8 cellular contexts compared by ENCODE assay signal in genomic region chr6:107132330-107132954, GRCh38. TPM values are rescaled to one million over a fixed set of nuclear protein-coding genes. Genes with fewer than 3 reads are reported as not detected.
DNase-seq lines count a peak whose midpoint lies in the region; ATAC-seq, FAIRE-seq and TF ChIP-seq lines count a peak whose summit lies in the region.

No MANE protein-coding gene starts in this region.

- H2BK5ac ChIP-seq in IMR-90 (ENCODE audit: low read depth, low read length, poor library complexity, severe bottlenecking) = no peak overlapping the region

- H3K27me3 ChIP-seq in IMR-90 (ENCODE audit: control insufficient read depth, insufficient read depth, low read length) = no peaks in the 10 kb centered on the region
- no peaks in the 10 kb centered on the region for H3K27me3 ChIP-seq in keratinocyte (ENCODE audit: control insufficient read depth, extremely low read depth, insufficient read depth, low read length)

- H3K4me1 ChIP-seq in IMR-90 (ENCODE audit: control insufficient read depth, insufficient read depth, low read length) = no peaks in the 10 kb centered on the region
- no peaks in the 10 kb centered on the region for H3K4me1 ChIP-seq in keratinocyte (ENCODE audit: control insufficient read depth, extremely low read depth, insufficient read depth, low read length)

- intact Hi-C loops in IMR-90 (cut with micrococcal nuclease) = loop anchor here (2.0 to 10.0 kb wide), 6 partner anchors 192 to 715 kb away; partner anchors contain the start of genes PDSS2 and SOBP

- H3K4me3 ChIP-seq in IMR-90 (ENCODE audit: insufficient read depth, low read depth, low read length) = no peak overlapping the region
- H3K4me3 ChIP-seq in keratinocyte (ENCODE audit: control insufficient read depth in 2 of 3, extremely low read depth in 1 of 3, insufficient read depth in 2 of 3, low read depth in 1 of 3, low read length in 3 of 3) = no peak overlapping the region

- peak; percentile 59 for TF ChIP-seq RAD21 in IMR-90 (IDR thresholded peaks at IDR 0.05; ENCODE audit: low read length)

- H3K79me2 ChIP-seq in keratinocyte (ENCODE audit: control insufficient read depth, insufficient read depth, low read length) = no peaks in the 10 kb centered on the region

- H2AK9ac ChIP-seq in IMR-90 (replicated peaks; ENCODE audit: low read depth, low read length, poor library complexity) = no peak overlapping the region

- H2AFZ ChIP-seq in IMR-90 (replicated peaks; ENCODE audit: low read length, poor library complexity) = no peak overlapping the region
- H2AFZ ChIP-seq in keratinocyte (ENCODE audit: control insufficient read depth, low read length) = no peak overlapping the region

- in situ Hi-C loops in IMR-90 (cut with MboI; ENCODE audit: low sequenced_read_pairs) = no loop called here

- dilution Hi-C loops in IMR-90 (cut with HindIII; ENCODE audit: low sequenced_read_pairs, unreplicated experiment) (no loop called here), keratinocyte (cut with MboI; ENCODE audit: extremely low pct_ligation_motif_present, low sequenced_read_pairs) (no loop called here)

- H3K18ac ChIP-seq in IMR-90 (ENCODE audit: low read depth, low read length) = no peak overlapping the region

- TF ChIP-seq CTCF in IMR-90 (conservative IDR thresholded peaks at IDR 0.05; ENCODE audit: low read depth, low read length) (peak; percentile 61), keratinocyte (optimal IDR thresholded peaks at IDR 0.05 in 1 of 3, IDR thresholded peaks at IDR 0.05 in 1 of 3, conservative IDR thresholded peaks at IDR 0.05 in 1 of 3; ENCODE audit: extremely low read depth in 1 of 3, insufficient read depth in 2 of 3, low read length in 3 of 3) (peak; percentile 17 to 39 (median 18))

- H2BK15ac ChIP-seq in IMR-90 (ENCODE audit: low read depth, low read length) = no peak overlapping the region

- H3K4me2 ChIP-seq in IMR-90 (ENCODE audit: low read depth, low read length) (no peak overlapping the region), keratinocyte (ENCODE audit: control insufficient read depth, extremely low read depth, insufficient read depth, low read depth, low read length) (no peak overlapping the region)

- no peaks in the 10 kb centered on the region for H3K9me1 ChIP-seq in IMR-90 (ENCODE audit: insufficient read depth, low read length)
- H3K9me1 ChIP-seq in keratinocyte (ENCODE audit: control insufficient read depth, extremely low read depth, insufficient read depth, low read length) = no peaks in the 10 kb centered on the region

- no peak for TF ChIP-seq POLR2A in IMR-90 (IDR thresholded peaks at IDR 0.05; ENCODE audit: low read depth, low read length)

- H3K9ac ChIP-seq in IMR-90 (ENCODE audit: low read depth, low read length) = no peak overlapping the region
- no peak overlapping the region for H3K9ac ChIP-seq in keratinocyte (ENCODE audit: control insufficient read depth, extremely low read depth, insufficient read depth, low read length)

- CTCF ChIA-PET in IMR-90 (lab: Yijun Ruan, JAX) = interaction anchor here (0.7 kb wide), 1 partner anchor 23 kb away, joined by 3 read pairs; no protein-coding TSS in a partner anchor

- no peak overlapping the region for H3K56ac ChIP-seq in IMR-90 (ENCODE audit: extremely low read depth, insufficient read depth, low read length)

- FAIRE-seq in keratinocyte (lab: Jason Lieb, UNC) = no peak

- H4K91ac ChIP-seq in IMR-90 (ENCODE audit: insufficient read depth, low read depth, low read length) = no peak overlapping the region

- H4K20me1 ChIP-seq in IMR-90 (ENCODE audit: insufficient read depth, low read length) (no peaks in the 10 kb centered on the region), keratinocyte (ENCODE audit: control insufficient read depth, extremely low read depth, insufficient read depth, low read length) (no peaks in the 10 kb centered on the region)

- 80% methylated on average over 1 of the region's 8 CpGs; no CpG with 5 or more reads in 1 of the 2 experiments for WGBS in IMR-90 (ENCODE audit: extremely low coverage in 2 of 2, insufficient read length in 1 of 2), 2 experiments

- H3K36me3 ChIP-seq in IMR-90 (ENCODE audit: control insufficient read depth, insufficient read depth, low read length) = no peaks in the 10 kb centered on the region
- H3K36me3 ChIP-seq in keratinocyte (ENCODE audit: control insufficient read depth in 2 of 2, extremely low read depth in 1 of 2, insufficient read depth in 2 of 2, low read length in 2 of 2) = no peaks in the 10 kb centered on the region

- no peak overlapping the region for H3K23ac ChIP-seq in IMR-90 (ENCODE audit: low read depth, low read length)

- no peaks in the 10 kb centered on the region for H3K9me3 ChIP-seq in IMR-90 (ENCODE audit: control insufficient read depth, insufficient read depth, low read length)
- no peaks in the 10 kb centered on the region for H3K9me3 ChIP-seq in keratinocyte (ENCODE audit: control insufficient read depth, low read depth, low read length)

- no TSS peak for BruUV-seq in IMR-90 (replicated peaks; lab: Mats Ljungman, UMichigan)

- H4K5ac ChIP-seq in IMR-90 (ENCODE audit: low read depth, low read length) = no peak overlapping the region

- ATAC-seq in IMR-90 (ENCODE audit: low read depth) (peak; percentile 56), GM21526 (IDR thresholded peaks at IDR 0.05; ENCODE audit: low FRiP score, unreplicated experiment) (no peak), GM21529 (IDR thresholded peaks at IDR 0.05; ENCODE audit: unreplicated experiment) (no peak)

- H4K8ac ChIP-seq in IMR-90 (ENCODE audit: low read depth in 2 of 2, low read length in 2 of 2) = no peak overlapping the region

- H2BK120ac ChIP-seq in IMR-90 (ENCODE audit: low read depth, low read length) = no peak overlapping the region

- DNase-seq in DMS53 treated with DMSO at 0.1 percent for 48 hours (lab: John Stamatoyannopoulos, UW; ENCODE audit: unreplicated experiment) (peak; percentile 3), IMR-90 (no peak), keratinocyte (ENCODE audit: low read depth, low spot score) (no peak), medulla oblongata (ENCODE audit: extremely low spot score) (no peak)
- peak; percentile 10 to 14 for DNase-seq in activated CD4-positive, alpha-beta T cell treated with anti-CD3 and anti-CD28 coated beads, Interleukin-2, amount 50 U/mL, for 4 hours
- no peak for DNase-seq in stimulated activated naive CD4-positive, alpha-beta T cell treated with Interleukin-2 at 50 U/mL for 16 hours (lab: John Stamatoyannopoulos, UW)

- no peak overlapping the region for H3K4ac ChIP-seq in IMR-90 (ENCODE audit: low read depth, low read length)

- POLR2A ChIA-PET in IMR-90 (lab: Charles Lee; ENCODE audit: unreplicated experiment) = no interaction called here

- no peak overlapping the region for H3K14ac ChIP-seq in IMR-90 (replicated peaks; ENCODE audit: low read depth, low read length)

- no peak overlapping the region for H2BK20ac ChIP-seq in IMR-90 (ENCODE audit: low read depth, low read length)

- H3K27ac ChIP-seq in IMR-90 (ENCODE audit: insufficient read depth, low read length) = no peak overlapping the region
- no peak overlapping the region for H3K27ac ChIP-seq in keratinocyte (ENCODE audit: control insufficient read depth, insufficient read depth, low read length)

- no peak overlapping the region for H2AK5ac ChIP-seq in IMR-90 (ENCODE audit: low read depth, low read length)

- H3K79me1 ChIP-seq in IMR-90 (ENCODE audit: low read depth in 1 of 2, low read length in 2 of 2) = no peaks in the 10 kb centered on the region

TF ChIP-seq in IMR-90, 13 proteins besides CTCF, POLR2A, EP300 and RAD21:
- TF ChIP-seq CHD1 (IDR thresholded peaks at IDR 0.05; ENCODE audit: low read depth, low read length) (no peak), MXI1 (IDR thresholded peaks at IDR 0.05; ENCODE audit: borderline replicate concordance, low read depth, low read length) (no peak), RCOR1 (IDR thresholded peaks at IDR 0.05; ENCODE audit: insufficient replicate concordance, low read length) (no peak), SMC3 (IDR thresholded peaks at IDR 0.05; ENCODE audit: low read depth, low read length) (peak; percentile 77)

RNA-seq across cellular contexts. Expression of gene BEND3, which starts 17.1 kb away (rescaled TPM):
- total RNA-seq in IMR-90 (2012; rRNA removed) = 1.8 and 1.9 TPM in 2 replicates
- polyA plus RNA-seq in IMR-90 (2012; rRNA removed) (1.2 and 1.3 TPM in 2 replicates), keratinocyte (1.7 to 5.5 TPM (median 2.1 TPM) in 3 replicates)
- polyA plus RNA-seq in IMR-90 (2012; cell fraction: cytosol; rRNA removed) = 0.67 and 0.78 TPM in 2 replicates
- 1.2 and 1.4 TPM in 2 replicates for polyA plus RNA-seq in IMR-90 (2012; cell fraction: nucleus; rRNA removed; ENCODE audit: low replicate concordance)
- 0.99 TPM for polyA plus RNA-seq in keratinocyte (2011; ENCODE audit: low read depth)
- 2.7 TPM in 2 replicates for polyA plus RNA-seq in keratinocyte (2011; cell fraction: cytosol; rRNA removed)
- polyA plus RNA-seq in keratinocyte (2011; cell fraction: nucleus; rRNA removed) = 4.2 and 4.5 TPM in 2 replicates
- polyA plus RNA-seq in keratinocyte (2012; ENCODE audit: low replicate concordance) = 2.9 and 4.2 TPM in 2 replicates
- 4.3 to 10.7 TPM (median 6.9 TPM) in 3 replicates for polyA minus RNA-seq in keratinocyte
- 9.2 TPM for polyA minus RNA-seq in keratinocyte (2011; cell fraction: cytosol; rRNA and poly(A)+ RNA removed)
- polyA minus RNA-seq in keratinocyte (2011; cell fraction: nucleus; rRNA and poly(A)+ RNA removed) = 5.9 and 7.6 TPM in 2 replicates

Comparison
In these comparisons a context has a peak if more than half of its experiments do, and no peak if none do; other contexts are left out.
1. DNase-seq: peak in DMS53 treated with DMSO at 0.1 percent for 48 hours (single experiment) and activated CD4-positive, alpha-beta T cell treated with anti-CD3 and anti-CD28 coated beads, Interleukin-2, amount 50 U/mL, for 4 hours (2 of 2); none in IMR-90 (single experiment), keratinocyte (single experiment), stimulated activated naive CD4-positive, alpha-beta T cell treated with Interleukin-2 at 50 U/mL for 16 hours (single experiment) and medulla oblongata (single experiment).